In genomic region chr6:48765352-48765961, GRCh38 we compare ENCODE assay signal across 8 cellular contexts.
DNase-seq lines count a peak whose midpoint lies in the region; ATAC-seq and TF ChIP-seq lines count a peak whose summit lies in the region.

No MANE protein-coding gene starts in this region.

- intact Hi-C loops in left colon (cut with DNase I, micrococcal nuclease) (no loop called here), aorta (cut with DNase I) (no loop called here)

- no peaks in the 10 kb centered on the region for H3K4me1 ChIP-seq in aorta (ENCODE audit: control insufficient read depth in 1 of 2, insufficient read depth in 2 of 2, low read length in 2 of 2)

- TF ChIP-seq CTCF in AG09309 (IDR thresholded peaks at IDR 0.05; ENCODE audit: control insufficient read depth, insufficient read depth, low read depth, low read length, missing control alignments) (peak; percentile 58), brain microvascular endothelial cell (IDR thresholded peaks at IDR 0.05; ENCODE audit: low read depth, low read length, missing control alignments) (peak; percentile 72), omental fat pad (IDR thresholded peaks at IDR 0.05) (no peak)

- 12 to 20% methylated on average over 7 of the region's 7 CpGs for WGBS in aorta, 2 donors

- H3K27me3 ChIP-seq in brain microvascular endothelial cell (replicated peaks) (no peaks in the 10 kb centered on the region), aorta (ENCODE audit: control insufficient read depth in 1 of 2, insufficient read depth in 2 of 2, low read length in 1 of 2) (no peaks in the 10 kb centered on the region)

- H3K27ac ChIP-seq in brain microvascular endothelial cell (no peak overlapping the region), aorta (ENCODE audit: low read depth in 1 of 2, low read length in 2 of 2) (no peak overlapping the region)

- no peak overlapping the region for H3K4me3 ChIP-seq in AG09309 (ENCODE audit: control insufficient read depth, low read depth, low read length)
- no peak overlapping the region for H3K4me3 ChIP-seq in brain microvascular endothelial cell (ENCODE audit: low read depth, low read length)
- no peak overlapping the region for H3K4me3 ChIP-seq in aorta (ENCODE audit: low read length in 2 of 2)

- H3K9me3 ChIP-seq in aorta (ENCODE audit: control insufficient read depth, low read length): no peaks in the 10 kb centered on the region

- H3K36me3 ChIP-seq in brain microvascular endothelial cell (replicated peaks) (no peaks in the 10 kb centered on the region), aorta (ENCODE audit: control insufficient read depth in 1 of 2, insufficient read depth in 2 of 2, low read length in 1 of 2) (no peaks in the 10 kb centered on the region)

- in situ Hi-C loops in brain microvascular endothelial cell (cut with HindIII; ENCODE audit: low pct_ligation_motif_present, low sequenced_read_pairs): no loop called here

- peak; percentile 65 for ATAC-seq in left colon
- ATAC-seq in aorta (ENCODE audit: low FRiP score): no peak
- no peak for ATAC-seq in omental fat pad (ENCODE audit: low FRiP score)

- DNase-seq in AG09309 (ENCODE audit: low read depth) (no peak), H4 (ENCODE audit: low spot score) (peak; percentile 80), NCI-H460 (ENCODE audit: extremely low read depth, low read depth) (peak; percentile 48), brain microvascular endothelial cell (peak; percentile 57), left colon (no peak), activated gamma-delta T cell (lab: John Stamatoyannopoulos, UW) (no peak), aorta (no peak), omental fat pad (ENCODE audit: low spot score) (no peak)

Comparison
In these comparisons a context has a peak if more than half of its experiments do, and no peak if none do; other contexts are left out.
1. DNase-seq: peak in H4 (single experiment), NCI-H460 (single experiment) and brain microvascular endothelial cell (single experiment); none in AG09309 (single experiment), left colon (0 of 2), activated gamma-delta T cell (single experiment), aorta (0 of 2) and omental fat pad (single experiment).
2. CTCF ChIP-seq: peak in AG09309 (single experiment) and brain microvascular endothelial cell (single experiment); none in omental fat pad (0 of 3).